In genomic region chr16:68037820-68038597, GRCh38 we compare ENCODE assay signal across 20 cellular contexts. TPM values are rescaled to one million over a fixed set of nuclear protein-coding genes. Genes with fewer than 3 reads are reported as not detected.
DNase-seq lines count a peak whose midpoint lies in the region; ATAC-seq, FAIRE-seq and TF ChIP-seq lines count a peak whose summit lies in the region.
"Had no signal": no experiment of that assay in that cellular context is flagged by ENCODE, and none has a peak within 500 bp of the region (broad histone marks: within the 10 kb centered on the region; RNA-seq: fewer than 3 reads in every experiment).

No MANE protein-coding gene starts in this region.

- no peak for TF ChIP-seq RAD21 in K562 (CRISPR knock-in tag; conservative IDR thresholded peaks at IDR 0.05 in 1 of 2, IDR thresholded peaks at IDR 0.05 in 1 of 2)

- CTCF ChIA-PET in activated CD8-positive, alpha-beta memory T cell treated with anti-CD3 and anti-CD28 coated beads, Interleukin-2, amount 10 ng/mL, durations not matched to agents 7 days and 5 days (lab: Charles Lee), result no interaction called here
- CTCF ChIA-PET in K562 (lab: Yijun Ruan, JAX; ENCODE audit: low intra/inter-chr PET ratio), result no interaction called here

- H3K4me3 ChIP-seq in K562 (no peak overlapping the region), spleen (peak overlapping the region in 6 of 8 donors; percentile 19 to 63 (median 30))
- H3K4me3 ChIP-seq: hepatocyte, SJCRH30 had no signal

- H3K36me3 ChIP-seq in K562 (ENCODE audit: control insufficient read depth, insufficient read depth, low read length) (peaks cover 33% of the 10 kb centered on the region), spleen (peaks cover 0 to 36% (median 0%) of the 10 kb centered on the region in 6 donors)

- DNase-seq in activated CD8-positive, alpha-beta memory T cell treated with anti-CD3 and anti-CD28 coated beads, Interleukin-2, amount 10 ng/mL, durations not matched to agents 7 days and 5 days, result no peak
- no peak for DNase-seq in activated CD8-positive, alpha-beta memory T cell treated with anti-CD3 and anti-CD28 coated beads for 24 hours
- peak; percentile 38 for DNase-seq in KBM-7
- no peak for DNase-seq in K562 (ENCODE audit: extremely low read depth in 1 of 4, low spot score in 3 of 4)
- peak; percentile 67 for DNase-seq in spleen
- no peak for DNase-seq in head of caudate nucleus
- DNase-seq: activated CD4-positive, alpha-beta T cell treated with anti-CD3 and anti-CD28 coated beads for 36 hours; IMR-90; left ventricle myocardium superior; NCI-H187; NCI-H748 treated with DMSO at 0.1 percent for 48 hours; SJCRH30; stimulated activated CD8-positive, alpha-beta memory T cell treated with anti-CD3 and anti-CD28 coated beads, Interleukin-4, amount 100 ng/mL, for 48 hours had no signal

- H3K27ac ChIP-seq in K562 (ENCODE audit: extremely low read depth, low read depth, low read length), result 0 out of 3 replicates have a peak overlapping the region, but pooled peaks have one; percentile 13
- H3K27ac ChIP-seq in spleen, result peak overlapping the region; percentile 53 to 90 (median 84)
- H3K27ac ChIP-seq: epithelial cell of prostate, hepatocyte, SJCRH30 had no signal

- TF ChIP-seq POLR2A in K562 (conservative IDR thresholded peaks at IDR 0.05) (no peak), spleen (IDR thresholded peaks at IDR 0.05) (no peak)

- H3K4me1 Mint-ChIP-seq in activated CD8-positive, alpha-beta memory T cell treated with anti-CD3 and anti-CD28 coated beads, Interleukin-2, amount 10 ng/mL, durations not matched to agents 7 days and 5 days, result peaks cover 41% of the 10 kb centered on the region

- TF ChIP-seq CTCF in K562 (IDR thresholded peaks at IDR 0.05 in 2 of 3, conservative IDR thresholded peaks at IDR 0.05 in 1 of 3; ENCODE audit: insufficient read depth in 2 of 3, low read depth in 1 of 3, low read length in 3 of 3) (no peak), spleen (IDR thresholded peaks at IDR 0.05 in 8 of 11, conservative IDR thresholded peaks at IDR 0.05 in 3 of 11) (peak in 1 of 11 experiments; percentile 5)

- no TSS peak for BruUV-seq in K562 (replicated peaks; lab: Mats Ljungman, UMichigan)

- no peak for TF ChIP-seq EP300 in K562 (IDR thresholded peaks at IDR 0.05; ENCODE audit: low read length)

- H3K9me3 Mint-ChIP-seq in activated CD8-positive, alpha-beta memory T cell treated with anti-CD3 and anti-CD28 coated beads, Interleukin-2, amount 10 ng/mL, durations not matched to agents 7 days and 5 days (ENCODE audit: low read depth), result no peaks in the 10 kb centered on the region
- H3K9me3 Mint-ChIP-seq: central memory CD8-positive, alpha-beta T cell had no signal

- H3K9ac ChIP-seq in K562 (ENCODE audit: insufficient read depth in 1 of 2, low read depth in 2 of 2, low read length in 2 of 2), result no peak overlapping the region

- H3K27ac Mint-ChIP-seq in activated CD8-positive, alpha-beta memory T cell treated with anti-CD3 and anti-CD28 coated beads, Interleukin-2, amount 10 ng/mL, durations not matched to agents 7 days and 5 days, result peak overlapping the region; percentile 67
- H3K27ac Mint-ChIP-seq: activated CD4-positive, alpha-beta T cell treated with anti-CD3 and anti-CD28 coated beads for 36 hours had no signal

- in situ Hi-C loops in KBM-7 (cut with MboI; ENCODE audit: low pct_unique_long_range_greater_than_20kb, low sequenced_read_pairs) (no loop called here), K562 (cut with MboI) (no loop called here)

- no peaks in the 10 kb centered on the region for H3K79me2 ChIP-seq in K562 (ENCODE audit: control insufficient read depth, insufficient read depth, low read length)
- H3K79me2 ChIP-seq: hepatocyte had no signal

- peaks cover 5 to 9% of the 10 kb centered on the region in 2 experiments; a peak in 2 of 5 replicates for H3K4me1 ChIP-seq in K562 (replicated peaks in 1 of 2; ENCODE audit: control insufficient read depth in 2 of 2, insufficient read depth in 2 of 2, low read length in 2 of 2)
- peaks cover 15 to 70% (median 63%) of the 10 kb centered on the region in 6 donors for H3K4me1 ChIP-seq in spleen
- H3K4me1 ChIP-seq: SJCRH30 had no signal

- H3K9me3 ChIP-seq in K562 (replicated peaks; ENCODE audit: control insufficient read depth, insufficient read depth, low read depth, low read length) (no peaks in the 10 kb centered on the region), spleen (no peaks in the 10 kb centered on the region)
- H3K9me3 ChIP-seq: SJCRH30 had no signal

- H3K27me3 ChIP-seq in K562 (ENCODE audit: control insufficient read depth in 2 of 2, insufficient read depth in 2 of 2, low read length in 2 of 2) (no peaks in the 10 kb centered on the region), spleen (replicated peaks in 1 of 7) (no peaks in the 10 kb centered on the region)
- H3K27me3 ChIP-seq: hepatocyte, SJCRH30 had no signal

- no peak for FAIRE-seq in K562 (lab: Jason Lieb, UNC)

- POLR2A ChIA-PET in K562 (lab: Yijun Ruan, JAX), result interaction anchor here (0.9 kb wide), 1 partner anchor 12 kb away, joined by 5 read pairs; no protein-coding TSS in a partner anchor

- no peaks in the 10 kb centered on the region for H3K9me1 ChIP-seq in K562 (ENCODE audit: control insufficient read depth, insufficient read depth, low read length)

- no peak overlapping the region for H2AFZ ChIP-seq in K562 (ENCODE audit: low read depth, low read length)
- H2AFZ ChIP-seq: hepatocyte had no signal

- WGBS in K562 (ENCODE audit: insufficient coverage, low coverage, missing lambda C conversion rate), result 88% methylated on average over 9 of the region's 9 CpGs
- 63 to 71% (median 65%) methylated on average over 9 of the region's 9 CpGs for WGBS in spleen, 5 donors

- ATAC-seq in activated CD8-positive, alpha-beta memory T cell treated with anti-CD3 and anti-CD28 coated beads, Interleukin-2, amount 10 ng/mL, durations not matched to agents 7 days and 5 days, result no peak
- ATAC-seq in K562 (no peak), HG02884 (IDR thresholded peaks at IDR 0.05; ENCODE audit: unreplicated experiment) (no peak), GM21619 (IDR thresholded peaks at IDR 0.05; ENCODE audit: unreplicated experiment) (no peak)
- ATAC-seq: activated CD4-positive, alpha-beta T cell treated with anti-CD3 and anti-CD28 coated beads for 36 hours; left ventricle myocardium superior had no signal

- no peak overlapping the region for H3K4me2 ChIP-seq in K562 (ENCODE audit: insufficient read depth, low read length)
- H3K4me2 ChIP-seq: hepatocyte had no signal

- no peaks in the 10 kb centered on the region for H4K20me1 ChIP-seq in K562 (replicated peaks; ENCODE audit: control insufficient read depth, insufficient read depth, low read length)

- intact Hi-C loops in K562 (cut with micrococcal nuclease) (no loop called here), spleen (cut with DNase I; ENCODE audit: low total_unique reads) (no loop called here), head of caudate nucleus (cut with DNase I) (loop anchor here (10.0 kb wide), 1 partner anchor 223 kb away; no protein-coding TSS in a partner anchor)

- no peaks in the 10 kb centered on the region for H3K27me3 Mint-ChIP-seq in activated CD8-positive, alpha-beta memory T cell treated with anti-CD3 and anti-CD28 coated beads, Interleukin-2, amount 10 ng/mL, durations not matched to agents 7 days and 5 days
- H3K27me3 Mint-ChIP-seq: activated CD4-positive, alpha-beta T cell treated with anti-CD3 and anti-CD28 coated beads for 36 hours; central memory CD8-positive, alpha-beta T cell had no signal

- peaks cover 20% of the 10 kb centered on the region for H3K36me3 Mint-ChIP-seq in activated CD8-positive, alpha-beta memory T cell treated with anti-CD3 and anti-CD28 coated beads, Interleukin-2, amount 10 ng/mL, durations not matched to agents 7 days and 5 days

- no peak overlapping the region for H3K4me3 Mint-ChIP-seq in activated CD8-positive, alpha-beta memory T cell treated with anti-CD3 and anti-CD28 coated beads, Interleukin-2, amount 10 ng/mL, durations not matched to agents 7 days and 5 days
- H3K4me3 Mint-ChIP-seq: activated CD4-positive, alpha-beta T cell treated with anti-CD3 and anti-CD28 coated beads for 36 hours; central memory CD8-positive, alpha-beta T cell had no signal

RNA-seq across cellular contexts. Expression of gene DUS2, which starts 14.9 kb away (rescaled TPM):
- 10 to 100 TPM; 28.4 to 32.0 TPM for total RNA-seq in activated CD8-positive, alpha-beta memory T cell treated with anti-CD3 and anti-CD28 coated beads, Interleukin-2, amount 10 ng/mL, durations not matched to agents 7 days and 5 days
- 74.9 and 112 TPM in 2 replicates for total RNA-seq in K562 (2011; cell fraction: chromatin; rRNA removed; ENCODE audit: low replicate concordance)
- 54.5 and 61.7 TPM in 2 replicates for total RNA-seq in K562 (2011; cell fraction: nucleolus; rRNA removed)
- 68.8 and 69.1 TPM in 2 replicates for total RNA-seq in K562 (2011; cell fraction: nucleoplasm; rRNA removed)
- 22.3 and 22.5 TPM in 2 replicates for total RNA-seq in K562 (2014; rRNA removed)
- total RNA-seq in K562 (2014; rRNA removed; fragmentation: Illumina TruSeq; extraction: Trizol), result 17.8 and 20.9 TPM in 2 replicates
- total RNA-seq in K562 (2015; rRNA removed; fragmentation: Illumina TruSeq; extraction: Trizol), result 21.5 and 22.5 TPM in 2 replicates
- total RNA-seq in K562 (2021), result 21.7 and 25.6 TPM in 2 replicates
- 13.0 and 16.3 TPM in 2 replicates for polyA plus RNA-seq in K562 (2011; rRNA removed)
- 16.5 and 19.6 TPM in 2 replicates for polyA plus RNA-seq in K562 (2011; cell fraction: cytosol; rRNA removed)
- polyA plus RNA-seq in K562 (2011; cell fraction: nucleus; rRNA removed), result 68.4 and 74.9 TPM in 2 replicates
- 11.7 and 12.5 TPM in 2 replicates for polyA plus RNA-seq in K562 (2012)
- 19.4 and 20.6 TPM in 2 replicates for polyA plus RNA-seq in K562 (2014; fragmentation: Illumina TruSeq; extraction: Trizol)
- polyA plus RNA-seq in K562 (2014; fragmentation: Nextera tagmentation; extraction: Ambion mirVana), result 1 to 10 TPM; 5.8 to 9.3 TPM
- 13.3 and 15.1 TPM in 2 replicates for polyA plus RNA-seq in K562 (2014; rRNA removed)
- 32.9 and 41.8 TPM in 2 replicates for polyA minus RNA-seq in K562 (2011; rRNA and poly(A)+ RNA removed)
- polyA minus RNA-seq in K562 (2011; cell fraction: cytosol; rRNA and poly(A)+ RNA removed), result 10.8 and 20.7 TPM in 2 replicates
- 27.3 and 35.1 TPM in 2 replicates for polyA minus RNA-seq in K562 (2011; cell fraction: nucleus; rRNA and poly(A)+ RNA removed)
- total RNA-seq in spleen, result 10 to 100 TPM; 22.3 to 31.7 (median 27.6) TPM
- 10 to 100 TPM; 17.4 to 28.8 (median 25.2) TPM for polyA plus RNA-seq in spleen

RNA-seq across cellular contexts. Expression of gene DDX28, which starts 15.0 kb away (rescaled TPM):
- 10 to 100 TPM; 14.8 to 20.8 TPM for total RNA-seq in activated CD8-positive, alpha-beta memory T cell treated with anti-CD3 and anti-CD28 coated beads, Interleukin-2, amount 10 ng/mL, durations not matched to agents 7 days and 5 days
- total RNA-seq in K562 (2011; cell fraction: chromatin; rRNA removed; ENCODE audit: low replicate concordance), result 9.9 and 32.8 TPM in 2 replicates
- total RNA-seq in K562 (2011; cell fraction: nucleolus; rRNA removed), result 32.9 and 43.2 TPM in 2 replicates
- total RNA-seq in K562 (2011; cell fraction: nucleoplasm; rRNA removed), result 15.0 and 22.7 TPM in 2 replicates
- total RNA-seq in K562 (2014; rRNA removed), result 21.1 and 27.1 TPM in 2 replicates
- total RNA-seq in K562 (2014; rRNA removed; fragmentation: Illumina TruSeq; extraction: Trizol), result 13.0 and 13.1 TPM in 2 replicates
- total RNA-seq in K562 (2015; rRNA removed; fragmentation: Illumina TruSeq; extraction: Trizol), result 15.9 and 16.3 TPM in 2 replicates
- 22.5 and 24.5 TPM in 2 replicates for total RNA-seq in K562 (2021)
- polyA plus RNA-seq in K562 (2011; rRNA removed), result 17.6 and 21.9 TPM in 2 replicates
- polyA plus RNA-seq in K562 (2011; cell fraction: cytosol; rRNA removed), result 17.2 and 40.7 TPM in 2 replicates
- polyA plus RNA-seq in K562 (2011; cell fraction: nucleus; rRNA removed), result 12.1 and 14.4 TPM in 2 replicates
- polyA plus RNA-seq in K562 (2012), result 13.7 and 14.7 TPM in 2 replicates
- 13.7 and 15.5 TPM in 2 replicates for polyA plus RNA-seq in K562 (2014; fragmentation: Illumina TruSeq; extraction: Trizol)
- polyA plus RNA-seq in K562 (2014; fragmentation: Nextera tagmentation; extraction: Ambion mirVana), result 1 to 10 TPM; 2.8 to 3.5 TPM
- polyA plus RNA-seq in K562 (2014; rRNA removed), result 24.5 and 28.7 TPM in 2 replicates
- 14.8 and 17.9 TPM in 2 replicates for polyA minus RNA-seq in K562 (2011; rRNA and poly(A)+ RNA removed)
- polyA minus RNA-seq in K562 (2011; cell fraction: cytosol; rRNA and poly(A)+ RNA removed), result 7.6 and 12.9 TPM in 2 replicates
- 15.3 and 25.1 TPM in 2 replicates for polyA minus RNA-seq in K562 (2011; cell fraction: nucleus; rRNA and poly(A)+ RNA removed)
- total RNA-seq in spleen, result 10 to 100 TPM in 5 of 7 donors, 1 to 10 TPM in 2; 8.6 to 12.7 (median 10.3) TPM
- polyA plus RNA-seq in spleen, result 10 to 100 TPM; 15.8 to 19.0 (median 17.6) TPM

RNA-seq across cellular contexts. Expression of gene DPEP2NB, which starts 22.3 kb away (rescaled TPM):
- not detected for total RNA-seq in activated CD8-positive, alpha-beta memory T cell treated with anti-CD3 and anti-CD28 coated beads, Interleukin-2, amount 10 ng/mL, durations not matched to agents 7 days and 5 days
- not detected in 2 replicates for total RNA-seq in K562 (2011; cell fraction: chromatin; rRNA removed; ENCODE audit: low replicate concordance)
- total RNA-seq in K562 (2011; cell fraction: nucleolus; rRNA removed), result not detected in 2 replicates
- total RNA-seq in K562 (2011; cell fraction: nucleoplasm; rRNA removed), result not detected in 2 replicates
- total RNA-seq in K562 (2014; rRNA removed) (not detected in 2 replicates), K562 (2014; rRNA removed; fragmentation: Illumina TruSeq; extraction: Trizol) (not detected in 2 replicates), K562 (2015; rRNA removed; fragmentation: Illumina TruSeq; extraction: Trizol) (not detected in 2 replicates), K562 (2021) (not detected in 2 replicates), spleen (not detected)
- polyA plus RNA-seq in K562 (2011; rRNA removed) (not detected in 2 replicates), K562 (2014; fragmentation: Illumina TruSeq; extraction: Trizol) (not detected in 2 replicates), K562 (2014; fragmentation: Nextera tagmentation; extraction: Ambion mirVana) (not detected), K562 (2014; rRNA removed) (not detected in 2 replicates), spleen (not detected)
- polyA plus RNA-seq in K562 (2011; cell fraction: cytosol; rRNA removed), result not detected in 2 replicates
- not detected in 2 replicates for polyA plus RNA-seq in K562 (2011; cell fraction: nucleus; rRNA removed)
- 0.07 TPM in 1 of 2 replicates, not detected in the other for polyA plus RNA-seq in K562 (2012)
- polyA minus RNA-seq in K562 (2011; rRNA and poly(A)+ RNA removed), result not detected in 2 replicates
- not detected in 2 replicates for polyA minus RNA-seq in K562 (2011; cell fraction: cytosol; rRNA and poly(A)+ RNA removed)
- polyA minus RNA-seq in K562 (2011; cell fraction: nucleus; rRNA and poly(A)+ RNA removed), result not detected in 2 replicates
- total RNA-seq: activated CD4-positive, alpha-beta T cell treated with anti-CD3 and anti-CD28 coated beads for 36 hours; hepatocyte; IMR-90; left ventricle myocardium superior; osteoblast; SJCRH30 had no signal
- polyA plus RNA-seq: AG04450, hepatocyte, IMR-90 had no signal

RNA-seq across cellular contexts. Expression of gene DPEP2, which starts 38.7 kb away (rescaled TPM):
- 1 to 10 TPM; 4.5 to 4.7 TPM for total RNA-seq in activated CD8-positive, alpha-beta memory T cell treated with anti-CD3 and anti-CD28 coated beads, Interleukin-2, amount 10 ng/mL, durations not matched to agents 7 days and 5 days
- 2.4 and 7.0 TPM in 2 replicates for total RNA-seq in K562 (2011; cell fraction: chromatin; rRNA removed; ENCODE audit: low replicate concordance)
- 3.7 and 4.3 TPM in 2 replicates for total RNA-seq in K562 (2011; cell fraction: nucleolus; rRNA removed)
- 3.2 and 4.1 TPM in 2 replicates for total RNA-seq in K562 (2011; cell fraction: nucleoplasm; rRNA removed)
- 0.14 and 1.3 TPM in 2 replicates for total RNA-seq in K562 (2014; rRNA removed)
- 0.18 and 0.35 TPM in 2 replicates for total RNA-seq in K562 (2014; rRNA removed; fragmentation: Illumina TruSeq; extraction: Trizol)
- 0.49 and 0.76 TPM in 2 replicates for total RNA-seq in K562 (2015; rRNA removed; fragmentation: Illumina TruSeq; extraction: Trizol)
- 0.85 and 1.2 TPM in 2 replicates for total RNA-seq in K562 (2021)
- 0.81 and 1.6 TPM in 2 replicates for polyA plus RNA-seq in K562 (2011; rRNA removed)
- polyA plus RNA-seq in K562 (2011; cell fraction: cytosol; rRNA removed), result 1.5 and 3.0 TPM in 2 replicates
- 3.3 and 4.5 TPM in 2 replicates for polyA plus RNA-seq in K562 (2011; cell fraction: nucleus; rRNA removed)
- polyA plus RNA-seq in K562 (2012), result 1.7 and 6.2 TPM in 2 replicates
- 0.70 and 1.00 TPM in 2 replicates for polyA plus RNA-seq in K562 (2014; fragmentation: Illumina TruSeq; extraction: Trizol)
- under 1 TPM; 0.24 to 0.38 TPM for polyA plus RNA-seq in K562 (2014; fragmentation: Nextera tagmentation; extraction: Ambion mirVana)
- polyA plus RNA-seq in K562 (2014; rRNA removed), result 0.36 and 0.81 TPM in 2 replicates
- polyA minus RNA-seq in K562 (2011; rRNA and poly(A)+ RNA removed), result 0.95 and 1.2 TPM in 2 replicates
- not detected in 2 replicates for polyA minus RNA-seq in K562 (2011; cell fraction: cytosol; rRNA and poly(A)+ RNA removed)
- polyA minus RNA-seq in K562 (2011; cell fraction: nucleus; rRNA and poly(A)+ RNA removed), result 1.1 and 2.0 TPM in 2 replicates
- 10 to 100 TPM; 18.6 to 79.6 (median 30.4) TPM for total RNA-seq in spleen
- 10 to 100 TPM; 21.7 to 31.0 (median 24.7) TPM for polyA plus RNA-seq in spleen
- total RNA-seq: hepatocyte, IMR-90, osteoblast, SJCRH30 had no signal
- polyA plus RNA-seq: AG04450, hepatocyte, IMR-90 had no signal

RNA-seq across cellular contexts. Expression of gene NFATC3, which starts 47.2 kb away (rescaled TPM):
- 100 to 1,000 TPM; 176 to 183 TPM for total RNA-seq in activated CD8-positive, alpha-beta memory T cell treated with anti-CD3 and anti-CD28 coated beads, Interleukin-2, amount 10 ng/mL, durations not matched to agents 7 days and 5 days
- 152 and 242 TPM in 2 replicates for total RNA-seq in K562 (2011; cell fraction: chromatin; rRNA removed; ENCODE audit: low replicate concordance)
- total RNA-seq in K562 (2011; cell fraction: nucleolus; rRNA removed), result 77.9 and 81.3 TPM in 2 replicates
- 116 and 142 TPM in 2 replicates for total RNA-seq in K562 (2011; cell fraction: nucleoplasm; rRNA removed)
- total RNA-seq in K562 (2014; rRNA removed), result 58.1 and 61.4 TPM in 2 replicates
- total RNA-seq in K562 (2014; rRNA removed; fragmentation: Illumina TruSeq; extraction: Trizol), result 56.9 and 65.9 TPM in 2 replicates
- total RNA-seq in K562 (2015; rRNA removed; fragmentation: Illumina TruSeq; extraction: Trizol), result 56.8 and 59.4 TPM in 2 replicates
- 86.7 and 98.4 TPM in 2 replicates for total RNA-seq in K562 (2021)
- 70.7 and 96.9 TPM in 2 replicates for polyA plus RNA-seq in K562 (2011; rRNA removed)
- polyA plus RNA-seq in K562 (2011; cell fraction: cytosol; rRNA removed), result 71.3 and 73.3 TPM in 2 replicates
- polyA plus RNA-seq in K562 (2011; cell fraction: nucleus; rRNA removed), result 58.7 and 63.9 TPM in 2 replicates
- polyA plus RNA-seq in K562 (2012), result 31.9 and 42.7 TPM in 2 replicates
- polyA plus RNA-seq in K562 (2014; fragmentation: Illumina TruSeq; extraction: Trizol), result 55.3 and 63.6 TPM in 2 replicates
- 10 to 100 TPM; 15.7 to 19.1 TPM for polyA plus RNA-seq in K562 (2014; fragmentation: Nextera tagmentation; extraction: Ambion mirVana)
- polyA plus RNA-seq in K562 (2014; rRNA removed), result 47.3 and 54.8 TPM in 2 replicates
- 214 and 224 TPM in 2 replicates for polyA minus RNA-seq in K562 (2011; rRNA and poly(A)+ RNA removed)
- polyA minus RNA-seq in K562 (2011; cell fraction: cytosol; rRNA and poly(A)+ RNA removed), result 65.3 and 93.0 TPM in 2 replicates
- 63.7 and 91.3 TPM in 2 replicates for polyA minus RNA-seq in K562 (2011; cell fraction: nucleus; rRNA and poly(A)+ RNA removed)
- 10 to 100 TPM; 64.4 to 89.7 (median 68.5) TPM for total RNA-seq in spleen
- polyA plus RNA-seq in spleen, result 10 to 100 TPM; 12.4 to 13.1 (median 12.7) TPM

Comparison
In these comparisons a context has a peak if more than half of its experiments do, and no peak if none do; other contexts are left out.
1. DNase-seq: peak in KBM-7 (single experiment) and spleen (single experiment); none in activated CD8-positive, alpha-beta memory T cell treated with anti-CD3 and anti-CD28 coated beads, Interleukin-2, amount 10 ng/mL, durations not matched to agents 7 days and 5 days (single experiment), activated CD8-positive, alpha-beta memory T cell treated with anti-CD3 and anti-CD28 coated beads for 24 hours (single experiment), K562 (0 of 4) and head of caudate nucleus (0 of 42).